ENCODE assay signal across 13 cellular contexts in the genomic region with DNA sequence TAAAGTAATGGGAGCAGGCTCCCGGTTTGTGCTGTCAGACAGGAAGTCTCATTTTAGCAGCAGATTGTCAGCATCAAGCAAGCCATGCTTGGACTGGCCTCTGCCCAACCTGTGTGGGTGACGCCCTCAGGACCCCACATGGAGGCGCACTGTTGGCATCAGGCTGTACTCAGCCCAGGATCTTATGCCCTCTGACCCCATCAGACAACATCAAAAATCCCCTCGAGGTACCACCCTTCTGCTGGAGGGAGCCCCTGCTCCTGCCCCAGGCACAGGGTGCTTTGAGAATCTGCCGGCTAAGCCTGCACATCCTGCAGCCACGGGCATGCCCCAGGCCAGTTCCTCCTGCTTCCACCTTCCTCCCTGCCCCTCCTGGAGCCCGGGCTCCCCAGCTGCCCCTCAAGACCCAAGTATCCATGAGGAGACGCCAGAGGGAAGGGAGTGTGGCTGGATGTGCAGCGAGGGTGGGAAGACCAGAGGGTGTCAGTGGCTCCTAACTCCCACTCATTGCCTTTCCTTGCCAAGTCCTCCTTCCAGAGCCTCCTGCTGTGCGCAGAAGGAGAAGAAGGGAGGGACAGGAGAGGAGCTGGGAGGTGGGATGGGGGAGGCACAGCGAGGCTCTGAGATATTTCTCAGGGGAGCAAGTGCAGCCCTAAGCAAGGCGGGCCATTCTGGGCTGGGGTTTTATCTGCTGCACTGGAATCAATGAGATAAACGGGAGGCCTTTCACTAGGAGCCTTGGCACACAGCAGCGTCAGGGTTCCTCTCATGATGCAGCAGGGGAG.
"Had no signal": no experiment of that assay in that cellular context is flagged by ENCODE, and none has a peak within 500 bp of the region (broad histone marks: within the 10 kb centered on the region; RNA-seq: fewer than 3 reads in every experiment).

No MANE protein-coding gene starts in this region.

- H3K4me1 ChIP-seq: suprapubic skin had no signal

- H3K36me3 ChIP-seq: suprapubic skin had no signal

- H3K4me3 ChIP-seq: suprapubic skin had no signal

- H3K27ac ChIP-seq: suprapubic skin, VCaP had no signal

- ATAC-seq: activated CD4-positive, alpha-beta T cell treated with anti-CD3 and anti-CD28 coated beads for 36 hours; activated T-cell treated with anti-CD3 and anti-CD28 coated beads, Interleukin-2, amount 50 U/mL, for 72 hours had no signal

- DNase-seq: activated CD4-positive, alpha-beta memory T cell treated with anti-CD3 and anti-CD28 coated beads, Interleukin-2, amount 10 ng/mL, durations not matched to agents 7 days and 5 days; activated CD4-positive, alpha-beta T cell treated with anti-CD3 and anti-CD28 coated beads for 36 hours; activated naive CD8-positive, alpha-beta T cell treated with anti-CD3 and anti-CD28 coated beads, Interleukin-2, amount 10 ng/mL, durations not matched to agents 7 days and 5 days; activated T-cell treated with anti-CD3 and anti-CD28 coated beads, Interleukin-2, amount 50 U/mL, for 72 hours; cerebellar nuclear complex; dermis blood vessel endothelial cell; hypothalamus; mammary epithelial cell; stimulated activated CD4-positive, alpha-beta T cell treated with anti-CD3 and anti-CD28 coated beads, Interleukin-2, amount 100 ng/mL, for 48 hours; stimulated activated naive CD4-positive, alpha-beta T cell treated with Interleukin-2 at 50 U/mL for 16 hours; T1000 had no signal

- H3K9me3 ChIP-seq: suprapubic skin had no signal
